13 cellular contexts compared by ENCODE assay signal in the genomic region with DNA sequence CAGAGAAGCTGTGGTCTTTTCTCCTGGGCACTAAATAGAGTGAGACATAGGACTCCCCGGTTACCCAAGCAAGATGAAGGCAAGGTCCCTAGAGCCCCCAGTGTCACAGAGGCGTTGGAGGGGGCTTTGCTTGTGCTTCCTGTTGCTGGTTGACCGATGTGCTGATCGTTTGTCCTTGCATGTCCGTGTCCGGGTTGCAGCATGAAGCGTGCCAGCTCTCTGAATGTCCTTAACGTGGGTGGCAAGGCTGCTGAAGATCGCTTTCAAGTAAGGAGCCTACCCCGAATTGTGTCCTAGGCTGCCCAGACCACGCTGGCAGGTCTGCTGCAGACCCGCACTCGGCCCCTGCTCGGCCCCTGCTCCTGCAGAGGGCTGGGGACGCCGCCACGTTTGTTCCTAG. TPM values are rescaled to one million over a fixed set of nuclear protein-coding genes. Genes with fewer than 3 reads are reported as not detected.
A peak's percentile ranks its signal among the peaks of the same experiment; 100 is the strongest.
DNase-seq lines count a peak whose midpoint lies in the region; ATAC-seq and TF ChIP-seq lines count a peak whose summit lies in the region.
"Had no signal": no experiment of that assay in that cellular context is flagged by ENCODE, and none has a peak within 500 bp of the region (broad histone marks: within the 10 kb centered on the region; RNA-seq: fewer than 3 reads in every experiment).

No MANE protein-coding gene starts in this region.

- H2AFZ ChIP-seq in MM.1S (ENCODE audit: low read length): no peak overlapping the region

- peaks cover 27% of the 10 kb centered on the region for H3K36me3 Mint-ChIP-seq in stimulated activated memory B cell treated with anti-CD40 and anti-IgM and Interleukin-4, amounts not matched to agents 10 μg/mL and 1 μg/mL and 100 μg/mL, for 72 hours
- peaks cover 71% of the 10 kb centered on the region for H3K36me3 Mint-ChIP-seq in activated T-helper 17 cell treated with anti-CD3 and anti-CD28 coated beads, Interleukin-2, amount 50 U/mL, for 72 hours (ENCODE audit: low read depth)

- ATAC-seq in GM19043 (IDR thresholded peaks at IDR 0.05; ENCODE audit: low read depth, unreplicated experiment) (peak; percentile 26), HG02610 (IDR thresholded peaks at IDR 0.05; ENCODE audit: unreplicated experiment) (peak; percentile 16), HG03460 (IDR thresholded peaks at IDR 0.05; ENCODE audit: unreplicated experiment) (peak; percentile 33)
- peak; percentile 73 for ATAC-seq in stimulated activated memory B cell treated with anti-CD40 and anti-IgM and Interleukin-4, amounts not matched to agents 10 μg/mL and 1 μg/mL and 100 μg/mL, for 72 hours
- ATAC-seq in activated T-helper 17 cell treated with anti-CD3 and anti-CD28 coated beads, Interleukin-2, amount 50 U/mL, for 72 hours (replicated peaks): no peak
- ATAC-seq: activated CD8-positive, alpha-beta memory T cell treated with anti-CD3 and anti-CD28 coated beads, Interleukin-2, amount 10 ng/mL, durations not matched to agents 7 days and 5 days had no signal

- TF ChIP-seq CTCF in MM.1S (IDR thresholded peaks at IDR 0.05; ENCODE audit: low read length): no peak

- DNase-seq in MM.1S: no peak
- DNase-seq in GF-D8 (lab: John Stamatoyannopoulos, UW): no peak
- DNase-seq: activated CD8-positive, alpha-beta memory T cell treated with anti-CD3 and anti-CD28 coated beads, Interleukin-2, amount 10 ng/mL, durations not matched to agents 7 days and 5 days; colonic mucosa; H9; midbrain; NCI-H510A treated with DMSO at 0.1 percent for 48 hours; SHP77 had no signal

- no peaks in the 10 kb centered on the region for H3K27me3 ChIP-seq in MM.1S (replicated peaks; ENCODE audit: insufficient read depth, low read length)
- H3K27me3 ChIP-seq: colonic mucosa had no signal

- no peak overlapping the region for H3K27ac ChIP-seq in MM.1S (ENCODE audit: low read length)
- H3K27ac ChIP-seq: colonic mucosa had no signal

- no peak overlapping the region for H3K9ac ChIP-seq in MM.1S (ENCODE audit: low read length)

- no peaks in the 10 kb centered on the region for H3K27me3 Mint-ChIP-seq in stimulated activated memory B cell treated with anti-CD40 and anti-IgM and Interleukin-4, amounts not matched to agents 10 μg/mL and 1 μg/mL and 100 μg/mL, for 72 hours
- H3K27me3 Mint-ChIP-seq in activated T-helper 17 cell treated with anti-CD3 and anti-CD28 coated beads, Interleukin-2, amount 50 U/mL, for 72 hours: no peaks in the 10 kb centered on the region
- H3K27me3 Mint-ChIP-seq: activated CD8-positive, alpha-beta memory T cell treated with anti-CD3 and anti-CD28 coated beads, Interleukin-2, amount 10 ng/mL, durations not matched to agents 7 days and 5 days had no signal

- H3K4me1 ChIP-seq in MM.1S (ENCODE audit: low read length): no peaks in the 10 kb centered on the region

- H3K9me3 Mint-ChIP-seq in stimulated activated memory B cell treated with anti-CD40 and anti-IgM and Interleukin-4, amounts not matched to agents 10 μg/mL and 1 μg/mL and 100 μg/mL, for 72 hours: no peaks in the 10 kb centered on the region
- H3K9me3 Mint-ChIP-seq in activated T-helper 17 cell treated with anti-CD3 and anti-CD28 coated beads, Interleukin-2, amount 50 U/mL, for 72 hours: no peaks in the 10 kb centered on the region
- H3K9me3 Mint-ChIP-seq: H9 had no signal

- no peaks in the 10 kb centered on the region for H3F3A ChIP-seq in MM.1S (ENCODE audit: insufficient read depth, low read length)

- no peaks in the 10 kb centered on the region for H4K20me1 ChIP-seq in MM.1S (ENCODE audit: insufficient read depth, low read length)

- H3K4me2 ChIP-seq in MM.1S (ENCODE audit: low read depth, low read length): no peak overlapping the region

- H3K9me2 ChIP-seq in MM.1S (replicated peaks; ENCODE audit: insufficient read depth, low read length): no peaks in the 10 kb centered on the region

- no peaks in the 10 kb centered on the region for H3K9me3 ChIP-seq in MM.1S (replicated peaks; ENCODE audit: insufficient read depth, low read length)
- H3K9me3 ChIP-seq: colonic mucosa had no signal

- no peaks in the 10 kb centered on the region for H3K79me2 ChIP-seq in MM.1S (ENCODE audit: low read length)

- peak overlapping the region; percentile 85 for H3K27ac Mint-ChIP-seq in stimulated activated memory B cell treated with anti-CD40 and anti-IgM and Interleukin-4, amounts not matched to agents 10 μg/mL and 1 μg/mL and 100 μg/mL, for 72 hours
- no peak overlapping the region for H3K27ac Mint-ChIP-seq in activated T-helper 17 cell treated with anti-CD3 and anti-CD28 coated beads, Interleukin-2, amount 50 U/mL, for 72 hours
- H3K27ac Mint-ChIP-seq: activated CD8-positive, alpha-beta memory T cell treated with anti-CD3 and anti-CD28 coated beads, Interleukin-2, amount 10 ng/mL, durations not matched to agents 7 days and 5 days had no signal

- peaks cover 73% of the 10 kb centered on the region for H3K4me1 Mint-ChIP-seq in stimulated activated memory B cell treated with anti-CD40 and anti-IgM and Interleukin-4, amounts not matched to agents 10 μg/mL and 1 μg/mL and 100 μg/mL, for 72 hours
- H3K4me1 Mint-ChIP-seq in activated T-helper 17 cell treated with anti-CD3 and anti-CD28 coated beads, Interleukin-2, amount 50 U/mL, for 72 hours: no peaks in the 10 kb centered on the region
- H3K4me1 Mint-ChIP-seq: activated CD8-positive, alpha-beta memory T cell treated with anti-CD3 and anti-CD28 coated beads, Interleukin-2, amount 10 ng/mL, durations not matched to agents 7 days and 5 days had no signal

- H3K4me3 ChIP-seq in MM.1S (ENCODE audit: low read length): no peak overlapping the region
- H3K4me3 ChIP-seq: colonic mucosa had no signal

- H3K4me3 Mint-ChIP-seq in stimulated activated memory B cell treated with anti-CD40 and anti-IgM and Interleukin-4, amounts not matched to agents 10 μg/mL and 1 μg/mL and 100 μg/mL, for 72 hours: peak overlapping the region; percentile 58
- H3K4me3 Mint-ChIP-seq in activated T-helper 17 cell treated with anti-CD3 and anti-CD28 coated beads, Interleukin-2, amount 50 U/mL, for 72 hours: no peak overlapping the region
- H3K4me3 Mint-ChIP-seq: activated CD8-positive, alpha-beta memory T cell treated with anti-CD3 and anti-CD28 coated beads, Interleukin-2, amount 10 ng/mL, durations not matched to agents 7 days and 5 days; H9 had no signal

- no peaks in the 10 kb centered on the region for H3K36me3 ChIP-seq in MM.1S (replicated peaks; ENCODE audit: insufficient read depth, low read length)

RNA-seq across cellular contexts. Expression of gene XRCC3, which starts 23.1 kb away (rescaled TPM):
- 10 to 100 TPM; 36.4 to 62.4 TPM for total RNA-seq in activated T-helper 17 cell treated with anti-CD3 and anti-CD28 coated beads, Interleukin-2, amount 50 U/mL, for 72 hours

RNA-seq across cellular contexts. Expression of gene ZFYVE21, which starts 23.5 kb away (rescaled TPM):
- total RNA-seq in activated T-helper 17 cell treated with anti-CD3 and anti-CD28 coated beads, Interleukin-2, amount 50 U/mL, for 72 hours: 10 to 100 TPM; 18.2 to 20.6 TPM
